20 cellular contexts compared by ENCODE assay signal in genomic region chr2:102368461-102369109, GRCh38. TPM values are rescaled to one million over a fixed set of nuclear protein-coding genes. Genes with fewer than 3 reads are reported as not detected.
DNase-seq lines count a peak whose midpoint lies in the region; ATAC-seq, FAIRE-seq and TF ChIP-seq lines count a peak whose summit lies in the region.
"Had no signal": no experiment of that assay in that cellular context is flagged by ENCODE, and none has a peak within 500 bp of the region (broad histone marks: within the 10 kb centered on the region; RNA-seq: fewer than 3 reads in every experiment).

No MANE protein-coding gene starts in this region.

- intact Hi-C loops in activated CD4-positive, alpha-beta T cell treated with anti-CD3 and anti-CD28 coated beads for 36 hours (cut with DNase I, micrococcal nuclease): loop anchor here (2.0 to 10.0 kb wide), 6 partner anchors 44 to 1061 kb away; partner anchors contain the start of gene RNF149 (in 1 of the 2)
- intact Hi-C loops in HepG2 (cut with micrococcal nuclease; ENCODE audit: unreplicated experiment): no loop called here

- H3K36me3 ChIP-seq in neutrophil (peaks cover 41% of the 10 kb centered on the region), HepG2 (replicated peaks in 1 of 2; ENCODE audit: control insufficient read depth in 1 of 2, insufficient read depth in 2 of 2, low read length in 2 of 2) (no peaks in the 10 kb centered on the region)
- H3K36me3 ChIP-seq: BE2C, colonic mucosa, lower lobe of right lung, ovary had no signal

- no peak for TF ChIP-seq POLR2A in HepG2 (IDR thresholded peaks at IDR 0.05; ENCODE audit: insufficient read depth in 1 of 2, low read depth in 2 of 2, low read length in 2 of 2)

- H3K79me2 ChIP-seq in HepG2 (ENCODE audit: insufficient read depth, low read length): no peaks in the 10 kb centered on the region

- H3K27ac ChIP-seq in neutrophil: peak overlapping the region; percentile 60
- no peak overlapping the region for H3K27ac ChIP-seq in HepG2 (ENCODE audit: extremely low read length, insufficient read depth, low read length)
- H3K27ac ChIP-seq: colonic mucosa, lower lobe of right lung, ovary, testis had no signal

- in situ Hi-C loops in KBM-7 (cut with MboI; ENCODE audit: low pct_unique_long_range_greater_than_20kb, low sequenced_read_pairs): no loop called here
- in situ Hi-C loops in HepG2 (cut with HindIII; ENCODE audit: extremely low pct_ligation_motif_present, low pct_unique_long_range_greater_than_20kb): no loop called here

- peaks cover 27% of the 10 kb centered on the region for H3K9me3 Mint-ChIP-seq in activated CD4-positive, alpha-beta T cell treated with anti-CD3 and anti-CD28 coated beads for 36 hours (ENCODE audit: low read depth)
- peaks cover 33% of the 10 kb centered on the region for H3K9me3 Mint-ChIP-seq in T-helper 2 cell treated with Interferon-gamma antibody and Interleukin-4, amounts not matched to agents 5 μg/mL and 100 μg/mL, for 36 hours
- peaks cover 14 to 31% of the 10 kb centered on the region in 2 donors for H3K9me3 Mint-ChIP-seq in activated naive CD4-positive, alpha-beta T cell treated with anti-CD3 and anti-CD28 coated beads, Interleukin-2, amount 50 U/mL, for 72 hours

- H3K27me3 Mint-ChIP-seq in activated CD4-positive, alpha-beta T cell treated with anti-CD3 and anti-CD28 coated beads for 36 hours: no peaks in the 10 kb centered on the region
- no peaks in the 10 kb centered on the region for H3K27me3 Mint-ChIP-seq in T-helper 2 cell treated with Interferon-gamma antibody and Interleukin-4, amounts not matched to agents 5 μg/mL and 100 μg/mL, for 36 hours (ENCODE audit: low read depth)

- H2AFZ ChIP-seq in HepG2 (ENCODE audit: low read length): no peak overlapping the region

- peak; percentile 8 for ATAC-seq in activated CD4-positive, alpha-beta T cell treated with anti-CD3 and anti-CD28 coated beads for 36 hours
- no peak for ATAC-seq in activated naive CD4-positive, alpha-beta T cell treated with anti-CD3 and anti-CD28 coated beads, Interleukin-2, amount 50 U/mL, for 72 hours
- ATAC-seq in HepG2: no peak
- ATAC-seq: sciatic nerve had no signal

- H3K27ac Mint-ChIP-seq in activated CD4-positive, alpha-beta T cell treated with anti-CD3 and anti-CD28 coated beads for 36 hours: peak overlapping the region; percentile 93
- peak overlapping the region; percentile 82 for H3K27ac Mint-ChIP-seq in T-helper 2 cell treated with Interferon-gamma antibody and Interleukin-4, amounts not matched to agents 5 μg/mL and 100 μg/mL, for 36 hours
- H3K27ac Mint-ChIP-seq in activated naive CD4-positive, alpha-beta T cell treated with anti-CD3 and anti-CD28 coated beads, Interleukin-2, amount 50 U/mL, for 72 hours: peak overlapping the region; percentile 81 to 97

- FAIRE-seq in HepG2 (lab: Jason Lieb, UNC): no peak

- H3K9me3 ChIP-seq in neutrophil (no peaks in the 10 kb centered on the region), HepG2 (ENCODE audit: low read length) (peaks cover 21% of the 10 kb centered on the region)
- H3K9me3 ChIP-seq: BE2C, colonic mucosa, ovary, testis had no signal

- peaks cover 58% of the 10 kb centered on the region for H3K4me1 Mint-ChIP-seq in activated CD4-positive, alpha-beta T cell treated with anti-CD3 and anti-CD28 coated beads for 36 hours
- peaks cover 41% of the 10 kb centered on the region for H3K4me1 Mint-ChIP-seq in T-helper 2 cell treated with Interferon-gamma antibody and Interleukin-4, amounts not matched to agents 5 μg/mL and 100 μg/mL, for 36 hours (ENCODE audit: low read depth)

- H3K4me3 Mint-ChIP-seq in activated CD4-positive, alpha-beta T cell treated with anti-CD3 and anti-CD28 coated beads for 36 hours: peak overlapping the region; percentile 32
- H3K4me3 Mint-ChIP-seq in T-helper 2 cell treated with Interferon-gamma antibody and Interleukin-4, amounts not matched to agents 5 μg/mL and 100 μg/mL, for 36 hours: peak overlapping the region; percentile 76

- CTCF ChIA-PET in activated CD4-positive, alpha-beta T cell treated with anti-CD3 and anti-CD28 coated beads for 36 hours (lab: Charles Lee): interaction anchor here (0.6 to 2.0 kb wide), 9 partner anchors 11 to 285 kb away, joined by 3 to 7 read pairs (median 5); no protein-coding TSS in a partner anchor
- CTCF ChIA-PET in HepG2 (lab: Yijun Ruan, JAX; ENCODE audit: low intra/inter-chr PET ratio, low total read pairs): no interaction called here

- TF ChIP-seq EP300 in HepG2 (IDR thresholded peaks at IDR 0.05; ENCODE audit: low read depth in 2 of 2, low read length in 2 of 2) (no peak), HepG2 (CRISPR knock-in tag; IDR thresholded peaks at IDR 0.05; ENCODE audit: borderline replicate concordance) (no peak)

- POLR2A ChIA-PET in activated CD4-positive, alpha-beta T cell treated with anti-CD3 and anti-CD28 coated beads for 36 hours (lab: Charles Lee): interaction anchor here (0.9 kb wide), 1 partner anchor 369 kb away, joined by 3 read pairs; no protein-coding TSS in a partner anchor
- POLR2A ChIA-PET in HepG2 (lab: Yijun Ruan, JAX): no interaction called here

- TF ChIP-seq CTCF in neutrophil (IDR thresholded peaks at IDR 0.05) (no peak), HepG2 (CRISPR knock-in tag; IDR thresholded peaks at IDR 0.05) (no peak)

- H4K20me1 ChIP-seq in HepG2 (ENCODE audit: insufficient read depth, low read length): no peaks in the 10 kb centered on the region

- no peak overlapping the region for H3K4me2 ChIP-seq in HepG2 (ENCODE audit: low read depth, low read length)

- DNase-seq in activated CD4-positive, alpha-beta T cell treated with anti-CD3 and anti-CD28 coated beads for 36 hours: no peak
- no peak for DNase-seq in activated CD4-positive, alpha-beta T cell treated with anti-CD3 and anti-CD28 coated beads for 48 hours
- no peak for DNase-seq in T-helper 2 cell treated with Interferon-gamma antibody and Interleukin-4, amounts not matched to agents 5 μg/mL and 100 μg/mL, for 36 hours (ENCODE audit: low spot score)
- no peak for DNase-seq in activated naive CD4-positive, alpha-beta T cell treated with anti-CD3 and anti-CD28 coated beads, Interleukin-2, amount 50 U/mL, for 72 hours (ENCODE audit: low spot score in 2 of 2)
- DNase-seq in KBM-7 (no peak), NCI-H2029 treated with DMSO at 0.1 percent for 48 hours (lab: John Stamatoyannopoulos, UW) (no peak), HepG2 (ENCODE audit: low spot score) (no peak)
- DNase-seq: 8988T; BE2C; colonic mucosa; DMS153; lower lobe of right lung; NCI-H1930; NCI-H446 treated with DMSO at 0.1 percent for 48 hours; ovary; SHP77 treated with DMSO at 0.1 percent for 48 hours; stimulated activated CD4-positive, alpha-beta T cell treated with anti-CD3 and anti-CD28 coated beads, Interleukin-1b, Interleukin-23, amount 100 ng/mL, for 48 hours; testis had no signal

- H3K27me3 ChIP-seq in neutrophil: no peaks in the 10 kb centered on the region
- H3K27me3 ChIP-seq in HepG2 (ENCODE audit: control insufficient read depth in 1 of 2, insufficient read depth in 2 of 2, low read length in 2 of 2): no peaks in the 10 kb centered on the region
- H3K27me3 ChIP-seq: BE2C, colonic mucosa, ovary, testis had no signal

- peaks cover 81% of the 10 kb centered on the region for H3K36me3 Mint-ChIP-seq in activated CD4-positive, alpha-beta T cell treated with anti-CD3 and anti-CD28 coated beads for 36 hours (ENCODE audit: low read depth)
- H3K36me3 Mint-ChIP-seq in T-helper 2 cell treated with Interferon-gamma antibody and Interleukin-4, amounts not matched to agents 5 μg/mL and 100 μg/mL, for 36 hours (ENCODE audit: low read depth): peaks cover 78% of the 10 kb centered on the region
- peaks cover 49 to 87% of the 10 kb centered on the region in 2 donors for H3K36me3 Mint-ChIP-seq in activated naive CD4-positive, alpha-beta T cell treated with anti-CD3 and anti-CD28 coated beads, Interleukin-2, amount 50 U/mL, for 72 hours

- WGBS in HepG2 (ENCODE audit: low lambda C conversion rate): 55% methylated on average over 5 of the region's 5 CpGs

- H3K9ac ChIP-seq in HepG2 (ENCODE audit: insufficient read depth, low read depth, low read length): no peak overlapping the region

- H3K4me1 ChIP-seq in neutrophil (ENCODE audit: control insufficient read depth in 1 of 2, insufficient read depth in 1 of 2, low read depth in 1 of 2, low read length in 1 of 2) (peaks cover 23 to 41% of the 10 kb centered on the region in 2 experiments), HepG2 (ENCODE audit: insufficient read depth, low read length) (no peaks in the 10 kb centered on the region)
- H3K4me1 ChIP-seq: BE2C, colonic mucosa, lower lobe of right lung, testis had no signal

- H3K4me3 ChIP-seq in neutrophil (ENCODE audit: low read depth in 1 of 2, low read length in 1 of 2) (no peak overlapping the region), HepG2 (replicated peaks in 1 of 3; ENCODE audit: insufficient read depth in 1 of 3, low read depth in 2 of 3, low read length in 3 of 3) (no peak overlapping the region)
- H3K4me3 ChIP-seq: colonic mucosa, lower lobe of right lung, ovary, testis had no signal

- no peak for TF ChIP-seq RAD21 in HepG2 (CRISPR knock-in tag; IDR thresholded peaks at IDR 0.05)

- no TSS peak for BruUV-seq in HepG2 (replicated peaks; lab: Mats Ljungman, UMichigan)

RNA-seq across cellular contexts. Expression of gene IL18R1, which starts 13.0 kb away (rescaled TPM):
- total RNA-seq in activated CD4-positive, alpha-beta T cell treated with anti-CD3 and anti-CD28 coated beads for 36 hours: 10 to 100 TPM; 22.4 to 23.4 TPM
- total RNA-seq in activated naive CD4-positive, alpha-beta T cell treated with anti-CD3 and anti-CD28 coated beads, Interleukin-2, amount 50 U/mL, for 72 hours: 10 to 100 TPM; 11.7 to 28.3 TPM
- total RNA-seq in HepG2 (2016; rRNA removed; fragmentation: Illumina TruSeq; extraction: Trizol): 0.04 TPM in 1 of 2 replicates, not detected in the other
- not detected in 2 replicates for total RNA-seq in HepG2 (2016; cell fraction: cytosol; rRNA removed; fragmentation: Illumina TruSeq; extraction: Trizol; ENCODE audit: low read depth)
- total RNA-seq in HepG2 (2016; cell fraction: insoluble cytoplasmic fraction; rRNA removed; fragmentation: Illumina TruSeq; extraction: Trizol): 0.28 TPM in 1 of 2 replicates, not detected in the other
- total RNA-seq in HepG2 (2016; cell fraction: membrane; rRNA removed; fragmentation: Illumina TruSeq; extraction: Trizol): 0.09 TPM in 1 of 2 replicates, not detected in the other
- total RNA-seq in HepG2 (2016; cell fraction: nucleus; rRNA removed; fragmentation: Illumina TruSeq; extraction: Trizol): 0.25 TPM in 1 of 2 replicates, not detected in the other
- 0.01 and 0.08 TPM in 2 replicates for polyA plus RNA-seq in HepG2 (2011; rRNA removed)
- polyA plus RNA-seq in HepG2 (2011; cell fraction: cytosol; rRNA removed): 0.09 TPM in 2 replicates
- 0.17 TPM in 1 of 2 replicates, not detected in the other for polyA plus RNA-seq in HepG2 (2011; cell fraction: nucleus; rRNA removed)
- polyA plus RNA-seq in HepG2 (2012): 0.20 TPM in 1 of 2 replicates, not detected in the other
- polyA plus RNA-seq in HepG2 (2016; cell fraction: cytosol; fragmentation: Illumina TruSeq; extraction: Trizol; ENCODE audit: low read depth): 0.05 TPM in 1 of 2 replicates, not detected in the other
- polyA plus RNA-seq in HepG2 (2016; cell fraction: insoluble cytoplasmic fraction; fragmentation: Illumina TruSeq; extraction: Trizol; ENCODE audit: low read depth): 0.35 TPM in 1 of 2 replicates, not detected in the other
- 0.15 TPM in 1 of 2 replicates, not detected in the other for polyA plus RNA-seq in HepG2 (2016; cell fraction: membrane; fragmentation: Illumina TruSeq; extraction: Trizol; ENCODE audit: low read depth)
- 0.79 TPM in 1 of 2 replicates, not detected in the other for polyA plus RNA-seq in HepG2 (2016; cell fraction: nucleus; fragmentation: Illumina TruSeq; extraction: Trizol; ENCODE audit: insufficient read depth, low read depth)
- 0.20 and 1.2 TPM in 2 replicates for polyA minus RNA-seq in HepG2 (2011; rRNA and poly(A)+ RNA removed; ENCODE audit: low replicate concordance)
- not detected in 2 replicates for polyA minus RNA-seq in HepG2 (2011; cell fraction: cytosol; rRNA and poly(A)+ RNA removed)
- 0.12 and 1.4 TPM in 2 replicates for polyA minus RNA-seq in HepG2 (2011; cell fraction: nucleus; rRNA and poly(A)+ RNA removed)

RNA-seq across cellular contexts. Expression of gene IL18RAP, which starts 54.4 kb away (rescaled TPM):
- 1 to 10 TPM; 6.8 to 7.4 TPM for total RNA-seq in activated CD4-positive, alpha-beta T cell treated with anti-CD3 and anti-CD28 coated beads for 36 hours
- 1 to 10 TPM; 2.6 to 9.3 TPM for total RNA-seq in activated naive CD4-positive, alpha-beta T cell treated with anti-CD3 and anti-CD28 coated beads, Interleukin-2, amount 50 U/mL, for 72 hours
- not detected in 2 replicates for total RNA-seq in HepG2 (2016; rRNA removed; fragmentation: Illumina TruSeq; extraction: Trizol)
- total RNA-seq in HepG2 (2016; cell fraction: cytosol; rRNA removed; fragmentation: Illumina TruSeq; extraction: Trizol; ENCODE audit: low read depth): not detected in 2 replicates
- total RNA-seq in HepG2 (2016; cell fraction: insoluble cytoplasmic fraction; rRNA removed; fragmentation: Illumina TruSeq; extraction: Trizol): not detected in 2 replicates
- not detected in 2 replicates for total RNA-seq in HepG2 (2016; cell fraction: membrane; rRNA removed; fragmentation: Illumina TruSeq; extraction: Trizol)
- total RNA-seq in HepG2 (2016; cell fraction: nucleus; rRNA removed; fragmentation: Illumina TruSeq; extraction: Trizol): not detected in 2 replicates
- polyA plus RNA-seq in HepG2 (2011; rRNA removed): 0.05 TPM in 1 of 2 replicates, not detected in the other
- polyA plus RNA-seq in HepG2 (2011; cell fraction: cytosol; rRNA removed): not detected in 2 replicates
- not detected in 2 replicates for polyA plus RNA-seq in HepG2 (2011; cell fraction: nucleus; rRNA removed)
- not detected in 2 replicates for polyA plus RNA-seq in HepG2 (2012)
- polyA plus RNA-seq in HepG2 (2016; cell fraction: cytosol; fragmentation: Illumina TruSeq; extraction: Trizol; ENCODE audit: low read depth): not detected in 2 replicates
- polyA plus RNA-seq in HepG2 (2016; cell fraction: insoluble cytoplasmic fraction; fragmentation: Illumina TruSeq; extraction: Trizol; ENCODE audit: low read depth): not detected in 2 replicates
- polyA plus RNA-seq in HepG2 (2016; cell fraction: membrane; fragmentation: Illumina TruSeq; extraction: Trizol; ENCODE audit: low read depth): not detected in 2 replicates
- not detected in 2 replicates for polyA plus RNA-seq in HepG2 (2016; cell fraction: nucleus; fragmentation: Illumina TruSeq; extraction: Trizol; ENCODE audit: insufficient read depth, low read depth)
- not detected in 2 replicates for polyA minus RNA-seq in HepG2 (2011; rRNA and poly(A)+ RNA removed; ENCODE audit: low replicate concordance)
- not detected in 2 replicates for polyA minus RNA-seq in HepG2 (2011; cell fraction: cytosol; rRNA and poly(A)+ RNA removed)
- polyA minus RNA-seq in HepG2 (2011; cell fraction: nucleus; rRNA and poly(A)+ RNA removed): not detected in 2 replicates

RNA-seq across cellular contexts. Expression of gene IL1RL1, which starts 57.2 kb away (rescaled TPM):
- under 1 TPM; 0.26 to 0.27 TPM for total RNA-seq in activated CD4-positive, alpha-beta T cell treated with anti-CD3 and anti-CD28 coated beads for 36 hours
- total RNA-seq in activated naive CD4-positive, alpha-beta T cell treated with anti-CD3 and anti-CD28 coated beads, Interleukin-2, amount 50 U/mL, for 72 hours: 1 to 10 TPM in 1 of 2 donors, under 1 TPM in 1; 0.74 to 1.0 TPM
- total RNA-seq in HepG2 (2016; rRNA removed; fragmentation: Illumina TruSeq; extraction: Trizol): 0.02 and 0.06 TPM in 2 replicates
- not detected in 2 replicates for total RNA-seq in HepG2 (2016; cell fraction: cytosol; rRNA removed; fragmentation: Illumina TruSeq; extraction: Trizol; ENCODE audit: low read depth)
- not detected in 2 replicates for total RNA-seq in HepG2 (2016; cell fraction: insoluble cytoplasmic fraction; rRNA removed; fragmentation: Illumina TruSeq; extraction: Trizol)
- not detected in 2 replicates for total RNA-seq in HepG2 (2016; cell fraction: membrane; rRNA removed; fragmentation: Illumina TruSeq; extraction: Trizol)
- not detected in 2 replicates for total RNA-seq in HepG2 (2016; cell fraction: nucleus; rRNA removed; fragmentation: Illumina TruSeq; extraction: Trizol)
- polyA plus RNA-seq in HepG2 (2011; rRNA removed): 0.03 and 0.04 TPM in 2 replicates
- polyA plus RNA-seq in HepG2 (2011; cell fraction: cytosol; rRNA removed): 0.03 TPM in 1 of 2 replicates, not detected in the other
- 0.07 TPM in 1 of 2 replicates, not detected in the other for polyA plus RNA-seq in HepG2 (2011; cell fraction: nucleus; rRNA removed)
- polyA plus RNA-seq in HepG2 (2012): not detected in 2 replicates
- polyA plus RNA-seq in HepG2 (2016; cell fraction: cytosol; fragmentation: Illumina TruSeq; extraction: Trizol; ENCODE audit: low read depth): 0.09 TPM in 1 of 2 replicates, not detected in the other
- not detected in 2 replicates for polyA plus RNA-seq in HepG2 (2016; cell fraction: insoluble cytoplasmic fraction; fragmentation: Illumina TruSeq; extraction: Trizol; ENCODE audit: low read depth)
- polyA plus RNA-seq in HepG2 (2016; cell fraction: membrane; fragmentation: Illumina TruSeq; extraction: Trizol; ENCODE audit: low read depth): not detected in 2 replicates
- not detected in 2 replicates for polyA plus RNA-seq in HepG2 (2016; cell fraction: nucleus; fragmentation: Illumina TruSeq; extraction: Trizol; ENCODE audit: insufficient read depth, low read depth)
- polyA minus RNA-seq in HepG2 (2011; rRNA and poly(A)+ RNA removed; ENCODE audit: low replicate concordance): 0.72 TPM in 1 of 2 replicates, not detected in the other
- not detected in 2 replicates for polyA minus RNA-seq in HepG2 (2011; cell fraction: cytosol; rRNA and poly(A)+ RNA removed)
- polyA minus RNA-seq in HepG2 (2011; cell fraction: nucleus; rRNA and poly(A)+ RNA removed): 0.12 and 0.13 TPM in 2 replicates

Comparison
In these comparisons a context has a peak if more than half of its experiments do, and no peak if none do; other contexts are left out.
1. RNA of gene IL18R1, which starts 13.0 kb away (total RNA-seq): 11.7 to 28.3 TPM in activated naive CD4-positive, alpha-beta T cell treated with anti-CD3 and anti-CD28 coated beads, Interleukin-2, amount 50 U/mL, for 72 hours and 22.4 to 23.4 TPM in activated CD4-positive, alpha-beta T cell treated with anti-CD3 and anti-CD28 coated beads for 36 hours; 0.04 to 0.28 TPM in HepG2; every median in the first group is over 4 times any median in the second.
2. Peak in every context shown above with its lines, with median percentiles within 50 percentile points of each other: H3K27ac Mint-ChIP-seq.